In the genomic region with DNA sequence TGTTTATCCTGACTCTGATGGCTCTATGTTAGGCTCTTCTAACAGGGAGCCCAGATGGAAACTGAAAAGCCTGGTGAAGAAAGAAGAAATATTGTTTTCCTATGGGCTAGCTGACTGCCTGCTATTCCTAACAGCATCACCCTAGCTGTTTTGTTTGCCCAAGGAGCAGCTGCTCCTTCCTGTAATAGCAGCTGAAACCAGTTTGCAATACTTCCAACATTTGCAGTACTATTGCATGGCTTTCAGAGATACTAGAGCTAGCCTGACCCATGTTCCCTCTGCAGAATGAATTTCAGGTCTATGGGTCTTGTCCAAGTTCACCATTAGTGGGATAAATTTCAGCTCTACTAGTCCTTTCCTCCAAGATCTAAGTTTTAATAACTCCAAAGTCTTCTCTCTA, we compare ENCODE assay signal across 12 cellular contexts.
DNase-seq lines count a peak whose midpoint lies in the region; ATAC-seq and TF ChIP-seq lines count a peak whose summit lies in the region.
"Had no signal": no experiment of that assay in that cellular context is flagged by ENCODE, and none has a peak within 500 bp of the region (broad histone marks: within the 10 kb centered on the region; RNA-seq: fewer than 3 reads in every experiment).

No MANE protein-coding gene starts in this region.

- H2AK5ac ChIP-seq in neuronal stem cell (ENCODE audit: low read depth, low read length) = no peak overlapping the region

- no peak overlapping the region for H3K9ac ChIP-seq in neuronal stem cell (ENCODE audit: low read depth, low read length, poor library complexity)

- H3K23ac ChIP-seq in neuronal stem cell (ENCODE audit: low read depth, low read length, poor library complexity) = no peak overlapping the region

- H3K9me3 ChIP-seq in neuronal stem cell (replicated peaks in 1 of 2; ENCODE audit: control insufficient read depth in 2 of 2, insufficient read depth in 1 of 2, low read depth in 1 of 2, low read length in 2 of 2) = peaks cover 0 to 2% of the 10 kb centered on the region in 2 donors

- H2BK15ac ChIP-seq in neuronal stem cell (ENCODE audit: low read length) = no peak overlapping the region

- no peak overlapping the region for H4K8ac ChIP-seq in neuronal stem cell (ENCODE audit: low read depth, low read length)

- TF ChIP-seq CTCF in choroid plexus epithelial cell (conservative IDR thresholded peaks at IDR 0.05; ENCODE audit: low read depth, low read length) = no peak

- peaks cover 6 to 11% of the 10 kb centered on the region in 2 donors for H3K4me1 ChIP-seq in neuronal stem cell (ENCODE audit: control insufficient read depth in 2 of 2, insufficient read depth in 1 of 2, low read depth in 1 of 2, low read length in 2 of 2)

- H2BK12ac ChIP-seq in neuronal stem cell (ENCODE audit: low read length) = no peak overlapping the region

- H2AFZ ChIP-seq in neuronal stem cell (ENCODE audit: low read length) = peak overlapping the region; percentile 48

- no peak overlapping the region for H3K4ac ChIP-seq in neuronal stem cell (ENCODE audit: low read length)

- DNase-seq in DMS153 treated with DMSO at 0.1 percent for 48 hours (lab: John Stamatoyannopoulos, UW; ENCODE audit: unreplicated experiment) (peak; percentile 77), NCI-H2196 (lab: John Stamatoyannopoulos, UW; ENCODE audit: unreplicated experiment) (peak; percentile 7), choroid plexus epithelial cell (ENCODE audit: low read depth) (peak; percentile 59), neuronal stem cell (ENCODE audit: low spot score) (no peak), NCI-H1092 (lab: John Stamatoyannopoulos, UW) (no peak)
- DNase-seq: activated CD4-positive, alpha-beta T cell treated with anti-CD3 and anti-CD28 coated beads, Interleukin-2, amount 50 U/mL, for 1 hour; brain microvascular endothelial cell; midbrain had no signal

- ATAC-seq in HG02763 (IDR thresholded peaks at IDR 0.05; ENCODE audit: unreplicated experiment) = no peak
- no peak for ATAC-seq in HG02884 (IDR thresholded peaks at IDR 0.05; ENCODE audit: unreplicated experiment)
- ATAC-seq: stimulated activated memory B cell treated with anti-CD40 and anti-IgM and Interleukin-4, amounts not matched to agents 10 μg/mL and 1 μg/mL and 100 μg/mL, for 72 hours had no signal

- H3K27ac ChIP-seq in neuronal stem cell (replicated peaks; ENCODE audit: low read length) = no peak overlapping the region
- H3K27ac ChIP-seq: brain microvascular endothelial cell, SK-N-MC had no signal

- H2BK120ac ChIP-seq in neuronal stem cell (ENCODE audit: low read depth, low read length) = no peak overlapping the region

- no peak overlapping the region for H3K18ac ChIP-seq in neuronal stem cell (ENCODE audit: low read length)

- H2BK5ac ChIP-seq in neuronal stem cell (ENCODE audit: low read length) = no peak overlapping the region

- H3K36me3 ChIP-seq in neuronal stem cell (replicated peaks in 1 of 2; ENCODE audit: control insufficient read depth in 2 of 2, insufficient read depth in 2 of 2, low read length in 2 of 2) = no peaks in the 10 kb centered on the region
- H3K36me3 ChIP-seq: brain microvascular endothelial cell had no signal

- no peak overlapping the region for H3K14ac ChIP-seq in neuronal stem cell (ENCODE audit: low read length)

- H4K91ac ChIP-seq in neuronal stem cell (ENCODE audit: low read depth, low read length, poor library complexity) = no peak overlapping the region

- no peak overlapping the region for H3K4me2 ChIP-seq in neuronal stem cell (ENCODE audit: insufficient read depth, low read length, poor library complexity, severe bottlenecking)

- H3K27me3 ChIP-seq in neuronal stem cell (ENCODE audit: control insufficient read depth in 3 of 3, insufficient read depth in 3 of 3, low read depth in 1 of 3, low read length in 3 of 3) = no peaks in the 10 kb centered on the region
- H3K27me3 ChIP-seq: brain microvascular endothelial cell had no signal

- H3K4me3 ChIP-seq in choroid plexus epithelial cell (ENCODE audit: low read depth, low read length) = no peak overlapping the region
- no peak overlapping the region for H3K4me3 ChIP-seq in neuronal stem cell (ENCODE audit: low read length in 2 of 2)
- H3K4me3 ChIP-seq: SK-N-MC had no signal

- H3K79me1 ChIP-seq in neuronal stem cell (ENCODE audit: low read depth, low read length) = no peaks in the 10 kb centered on the region

Comparison
In these comparisons a context has a peak if more than half of its experiments do, and no peak if none do; other contexts are left out.
1. DNase-seq: peak in DMS153 treated with DMSO at 0.1 percent for 48 hours (single experiment), NCI-H2196 (single experiment) and choroid plexus epithelial cell (single experiment); none in neuronal stem cell (single experiment) and NCI-H1092 (single experiment).